22 cellular contexts compared by ENCODE assay signal in the genomic region with DNA sequence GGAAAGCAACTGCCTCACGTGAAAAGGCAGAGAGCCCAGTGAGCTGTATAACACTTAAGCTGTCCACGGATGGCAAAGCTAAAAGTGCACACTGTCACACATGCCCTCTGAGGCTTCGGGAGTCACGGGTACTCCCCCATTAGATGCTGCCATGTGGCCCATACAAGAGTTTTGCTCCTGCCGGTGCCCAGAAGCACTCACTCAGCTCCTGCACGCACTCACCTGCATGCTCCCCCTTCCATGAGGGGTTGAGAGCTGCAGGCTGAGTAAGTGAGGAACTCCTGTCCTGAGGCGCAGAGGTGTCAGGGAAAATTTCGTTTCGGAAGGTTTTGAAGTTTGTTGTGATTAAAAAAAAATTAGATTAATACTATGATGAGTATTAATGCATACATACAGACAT.
A peak's percentile ranks its signal among the peaks of the same experiment; 100 is the strongest.
DNase-seq lines count a peak whose midpoint lies in the region; ATAC-seq, FAIRE-seq and TF ChIP-seq lines count a peak whose summit lies in the region.
"Had no signal": no experiment of that assay in that cellular context is flagged by ENCODE, and none has a peak within 500 bp of the region (broad histone marks: within the 10 kb centered on the region; RNA-seq: fewer than 3 reads in every experiment).

No MANE protein-coding gene starts in this region.

- H3K56ac ChIP-seq in H9 (ENCODE audit: insufficient read length, low read depth, low read length) (no peak overlapping the region), H1 (replicated peaks; ENCODE audit: insufficient read length, low read depth, low read length) (no peak overlapping the region)

- no peaks in the 10 kb centered on the region for H3K36me3 ChIP-seq in H1 (ENCODE audit: control insufficient read depth in 2 of 4, insufficient read depth in 4 of 4, low read length in 3 of 4)
- H3K36me3 ChIP-seq in SJCRH30, result no peaks in the 10 kb centered on the region
- H3K36me3 ChIP-seq in tibial nerve, result no peaks in the 10 kb centered on the region

- no peaks in the 10 kb centered on the region for H3K27me3 ChIP-seq in H9 (ENCODE audit: insufficient read depth, low read length)
- H3K27me3 ChIP-seq in H1 (replicated peaks in 1 of 4; ENCODE audit: control insufficient read depth in 3 of 4, extremely low read depth in 1 of 4, insufficient read depth in 3 of 4, low read length in 3 of 4), result no peaks in the 10 kb centered on the region
- H3K27me3 ChIP-seq in SJCRH30, result no peaks in the 10 kb centered on the region
- no peaks in the 10 kb centered on the region for H3K27me3 ChIP-seq in tibial nerve

- H3K14ac ChIP-seq in H9 (ENCODE audit: insufficient read depth, low read length) (no peak overlapping the region), H1 (ENCODE audit: insufficient read length) (no peak overlapping the region)

- no peak overlapping the region for H3K18ac ChIP-seq in H9 (ENCODE audit: insufficient read length, low read depth, low read length)
- H3K18ac ChIP-seq in H1 (ENCODE audit: extremely low read depth, low read length), result no peak overlapping the region

- H2AFZ ChIP-seq in H9 (ENCODE audit: low read length) (peak overlapping the region; percentile 45), H1 (ENCODE audit: low read length) (peak overlapping the region; percentile 78)

- no peak overlapping the region for H3K4me3 ChIP-seq in A549
- H3K4me3 ChIP-seq in H1 (ENCODE audit: extremely low read depth in 1 of 4, insufficient read depth in 2 of 4, low read depth in 3 of 4, low read length in 4 of 4), result no peak overlapping the region
- H3K4me3 ChIP-seq in SJCRH30, result no peak overlapping the region
- H3K4me3 ChIP-seq in tibial nerve, result no peak overlapping the region
- H3K4me3 ChIP-seq: K562 had no signal

- H2BK120ac ChIP-seq in H9 (ENCODE audit: low read depth, low read length, poor library complexity, severe bottlenecking) (no peak overlapping the region), H1 (replicated peaks; ENCODE audit: low read depth, low read length) (no peak overlapping the region)

- peak; percentile 25 to 56; a peak in 2 of 6 replicates for ATAC-seq in A549
- ATAC-seq: K562 had no signal

- peaks cover 6 to 7% (median 7%) of the 10 kb centered on the region in 3 experiments; a peak in 5 of 7 replicates for H3K36me3 Mint-ChIP-seq in H9 (ENCODE audit: insufficient read depth in 1 of 3, low read depth in 3 of 3)
- H3K36me3 Mint-ChIP-seq: CD4-positive, CD25-positive, alpha-beta regulatory T cell had no signal

- no peak overlapping the region for H3K4ac ChIP-seq in H9 (ENCODE audit: low read depth, low read length)
- H3K4ac ChIP-seq in H1 (replicated peaks; ENCODE audit: insufficient read length, low read depth, low read length), result no peak overlapping the region

- no peaks in the 10 kb centered on the region for H4K20me1 ChIP-seq in H9 (ENCODE audit: control insufficient read depth, insufficient read depth, insufficient read length)
- H4K20me1 ChIP-seq in H1 (replicated peaks in 1 of 2; ENCODE audit: control insufficient read depth in 1 of 2, insufficient read depth in 2 of 2, low read length in 2 of 2), result no peaks in the 10 kb centered on the region

- 39% methylated on average over 4 of the region's 9 CpGs for WGBS in A549 (ENCODE audit: missing lambda C conversion rate)
- no CpG with 5 or more reads among the region's 9 CpGs for WGBS in H9 (ENCODE audit: extremely low coverage, insufficient read length, low lambda C conversion rate)
- 91 to 100% methylated on average over 2 to 9 of the region's 9 CpGs for WGBS in H1 (ENCODE audit: extremely low coverage in 1 of 2, insufficient coverage in 1 of 2, insufficient read length in 1 of 2, insufficient replicate concordance in 2 of 2, low coverage in 1 of 2, low lambda C conversion rate in 2 of 2, missing lambda C conversion rate in 1 of 2), 2 experiments
- 91 to 94% methylated on average over 9 of the region's 9 CpGs for WGBS in tibial nerve, 2 donors

- no peak for TF ChIP-seq CTCF in A549 (IDR thresholded peaks at IDR 0.05)
- TF ChIP-seq CTCF in H9 (conservative IDR thresholded peaks at IDR 0.05), result no peak
- TF ChIP-seq CTCF in H1 (IDR thresholded peaks at IDR 0.05; ENCODE audit: control extremely low read depth in 1 of 3, insufficient read depth in 1 of 3, low read depth in 1 of 3, low read length in 3 of 3), result no peak
- no peak for TF ChIP-seq CTCF in tibial nerve (IDR thresholded peaks at IDR 0.05)

- H3K4me1 ChIP-seq in A549 (no peaks in the 10 kb centered on the region), H9 (ENCODE audit: insufficient read depth, low read length) (no peaks in the 10 kb centered on the region), H1 (replicated peaks in 1 of 4; ENCODE audit: control insufficient read depth in 3 of 4, insufficient read depth in 4 of 4, low read length in 3 of 4) (no peaks in the 10 kb centered on the region), SJCRH30 (no peaks in the 10 kb centered on the region), tibial nerve (no peaks in the 10 kb centered on the region)

- no peak for TF ChIP-seq POLR2A in A549 (IDR thresholded peaks at IDR 0.05; ENCODE audit: low read length)
- TF ChIP-seq POLR2A in H1 (IDR thresholded peaks at IDR 0.05; ENCODE audit: control extremely low read depth in 1 of 2, low read depth in 2 of 2, low read length in 2 of 2), result no peak
- TF ChIP-seq POLR2A in H54 (IDR thresholded peaks at IDR 0.05; ENCODE audit: low read depth, low read length), result no peak
- TF ChIP-seq POLR2A in tibial nerve (IDR thresholded peaks at IDR 0.05), result no peak

- DNase-seq in A549 (ENCODE audit: low read depth in 1 of 2, low spot score in 1 of 2) (peak in 1 of 2 experiments; percentile 1), H9 (no peak), SHP77 (lab: John Stamatoyannopoulos, UW) (peak; percentile 63 to 79), H1 (ENCODE audit: low read depth in 1 of 2, low spot score in 2 of 2) (no peak), H54 (ENCODE audit: insufficient read length, low spot score) (no peak), SJCRH30 (no peak), tibial nerve (ENCODE audit: low spot score in 2 of 2) (no peak)
- DNase-seq: CD4-positive, CD25-positive, alpha-beta regulatory T cell; EL; GF-D8; H7; HFFc6; MM.1S; NCI-H1105; NCI-H146; NCI-H2029; NCI-H226; NCI-H524; NCI-H774; T-helper 1 cell had no signal

- H2AK5ac ChIP-seq in H9 (ENCODE audit: insufficient read length, low read length) (no peak overlapping the region), H1 (ENCODE audit: low read depth, low read length) (no peak overlapping the region)

- H3K23ac ChIP-seq in H9 (ENCODE audit: insufficient read length, low read depth, low read length) (no peak overlapping the region), H1 (ENCODE audit: insufficient read length) (no peak overlapping the region)

- H3K79me2 ChIP-seq in H9 (ENCODE audit: insufficient read depth, low read length) (no peaks in the 10 kb centered on the region), H1 (ENCODE audit: control insufficient read depth in 1 of 2, insufficient read depth in 2 of 2, low read length in 2 of 2) (no peaks in the 10 kb centered on the region)

- no peak overlapping the region for H4K8ac ChIP-seq in H9 (replicated peaks; ENCODE audit: insufficient read length, low read depth, low read length)
- H4K8ac ChIP-seq in H1 (ENCODE audit: extremely low read depth, insufficient read depth, low read length), result no peak overlapping the region

- peaks cover 0 to 1% of the 10 kb centered on the region in 2 experiments; a peak in 1 of 4 replicates for H3K4me1 Mint-ChIP-seq in H9
- H3K4me1 Mint-ChIP-seq: CD4-positive, CD25-positive, alpha-beta regulatory T cell had no signal

- H2BK20ac ChIP-seq in H9 (ENCODE audit: low read depth, low read length, poor library complexity, severe bottlenecking) (no peak overlapping the region), H1 (ENCODE audit: low read length) (0 out of 2 replicates have a peak overlapping the region, but pooled peaks have one; percentile 34)

- H3K79me1 ChIP-seq in H9 (ENCODE audit: insufficient read depth, low read depth, low read length, poor library complexity, severe bottlenecking) (no peaks in the 10 kb centered on the region), H1 (ENCODE audit: low read depth, low read length) (no peaks in the 10 kb centered on the region)

- peak overlapping the region; percentile 43; the same call in 2 of the 3 replicates for H3K4me2 ChIP-seq in A549
- H3K4me2 ChIP-seq in H9 (ENCODE audit: insufficient read depth, insufficient read length, low read length), result no peak overlapping the region
- no peak overlapping the region for H3K4me2 ChIP-seq in H1 (ENCODE audit: insufficient read depth in 1 of 2, low read depth in 2 of 2, low read length in 2 of 2)

- FAIRE-seq in A549 (lab: Jason Lieb, UNC) (no peak), H1 (lab: Jason Lieb, UNC) (no peak), H54 (lab: Jason Lieb, UNC) (no peak)
- FAIRE-seq: GM19239, K562 had no signal

- H3K9ac ChIP-seq in H9 (ENCODE audit: extremely low read depth, insufficient read length, low read length) (no peak overlapping the region), H1 (replicated peaks in 1 of 4; ENCODE audit: extremely low read depth in 1 of 4, low read depth in 3 of 4, low read length in 3 of 4) (no peak overlapping the region)

- CTCF ChIA-PET in A549 (lab: Yijun Ruan, JAX), result no interaction called here
- CTCF ChIA-PET in H1 (lab: Charles Lee; ENCODE audit: partially characterized antibody), result interaction anchor here (2.3 kb wide), 1 partner anchor 10 kb away, joined by 6 read pairs; no protein-coding TSS in a partner anchor

- H3K23me2 ChIP-seq in H9 (ENCODE audit: insufficient read length, low read depth, low read length, poor library complexity, severe bottlenecking) (peaks cover 2% of the 10 kb centered on the region), H1 (ENCODE audit: low read depth, low read length) (no peaks in the 10 kb centered on the region)

- H3T11ph ChIP-seq in H9 (ENCODE audit: low read length), result no peak overlapping the region

- TF ChIP-seq EP300 in A549 (IDR thresholded peaks at IDR 0.05) (no peak), H1 (IDR thresholded peaks at IDR 0.05; ENCODE audit: borderline replicate concordance in 1 of 2, low read depth in 2 of 2, low read length in 2 of 2) (no peak), tibial nerve (IDR thresholded peaks at IDR 0.05) (no peak)

- H3K9me3 Mint-ChIP-seq in H9, result peaks cover 7 to 8% of the 10 kb centered on the region in 2 experiments; a peak in 4 of 5 replicates

- H4K91ac ChIP-seq in H9 (ENCODE audit: insufficient read length, low read depth, low read length) (no peak overlapping the region), H1 (replicated peaks; ENCODE audit: insufficient read length, low read length) (no peak overlapping the region)

- TF ChIP-seq RAD21 in A549 (conservative IDR thresholded peaks at IDR 0.05 in 1 of 2, IDR thresholded peaks at IDR 0.05 in 1 of 2), result no peak
- TF ChIP-seq RAD21 in H1 (IDR thresholded peaks at IDR 0.05 in 1 of 2, conservative IDR thresholded peaks at IDR 0.05 in 1 of 2; ENCODE audit: low read depth in 2 of 2, low read length in 2 of 2), result no peak

- H4K5ac ChIP-seq in H9 (ENCODE audit: insufficient read length, low read depth, low read length), result no peak overlapping the region
- no peak overlapping the region for H4K5ac ChIP-seq in H1 (ENCODE audit: insufficient read length, low read depth, low read length)

- no peak overlapping the region for H3K4me3 Mint-ChIP-seq in H9
- H3K4me3 Mint-ChIP-seq: CD4-positive, CD25-positive, alpha-beta regulatory T cell; HFFc6 had no signal

- H3K9me3 ChIP-seq in A549 (no peaks in the 10 kb centered on the region), H9 (ENCODE audit: control insufficient read depth, low read depth, low read length) (peaks cover 8% of the 10 kb centered on the region), H1 (ENCODE audit: insufficient read depth in 2 of 2, low read depth in 1 of 2, low read length in 1 of 2) (no peaks in the 10 kb centered on the region), SJCRH30 (replicated peaks) (no peaks in the 10 kb centered on the region), tibial nerve (no peaks in the 10 kb centered on the region)

- H2BK5ac ChIP-seq in H9 (ENCODE audit: insufficient read length, low read length) (no peak overlapping the region), H1 (ENCODE audit: low read depth, low read length) (no peak overlapping the region)

- H3K27me3 Mint-ChIP-seq in H9 (ENCODE audit: low read depth), result no peaks in the 10 kb centered on the region
- H3K27me3 Mint-ChIP-seq: CD4-positive, CD25-positive, alpha-beta regulatory T cell had no signal

- H2BK15ac ChIP-seq in H9 (ENCODE audit: low read depth, low read length) (no peak overlapping the region), H1 (ENCODE audit: low read length) (no peak overlapping the region)

- no peak overlapping the region for H3K27ac Mint-ChIP-seq in H9
- H3K27ac Mint-ChIP-seq: CD4-positive, CD25-positive, alpha-beta regulatory T cell; HFFc6 had no signal

- H3K27ac ChIP-seq in A549 (no peak overlapping the region), H9 (ENCODE audit: insufficient read length, low read depth, low read length) (no peak overlapping the region), H1 (ENCODE audit: low read depth, low read length) (no peak overlapping the region), SJCRH30 (no peak overlapping the region), tibial nerve (no peak overlapping the region)

- POLR2A ChIA-PET in A549 (lab: Yijun Ruan, JAX), result no interaction called here
- POLR2A ChIA-PET in H1 (lab: Charles Lee; ENCODE audit: partially characterized antibody), result no interaction called here

- no peak overlapping the region for H2BK12ac ChIP-seq in H9 (ENCODE audit: insufficient read length, low read depth, low read length)
- H2BK12ac ChIP-seq in H1 (ENCODE audit: low read depth, low read length), result no peak overlapping the region

Comparison
In these comparisons a context has a peak if more than half of its experiments do, and no peak if none do; other contexts are left out.
1. DNase-seq: peak in SHP77 (2 of 2); none in H9 (single experiment), H1 (0 of 2), H54 (single experiment), SJCRH30 (0 of 2) and tibial nerve (0 of 2).